In genomic region chr19:3386447-3387234, GRCh38 we compare ENCODE assay signal across 1 cellular context.
A peak's percentile ranks its signal among the peaks of the same experiment; 100 is the strongest.
TF ChIP-seq lines count a peak whose summit lies in the region.

No MANE protein-coding gene starts in this region.

TF ChIP-seq in K562, 482 proteins besides CTCF, POLR2A, EP300 and RAD21:
- TF ChIP-seq ZNF146 (CRISPR knock-in tag; IDR thresholded peaks at IDR 0.05; ENCODE audit: unreplicated experiment) (no peak), ZNF12 (CRISPR knock-in tag; IDR thresholded peaks at IDR 0.05) (no peak), POLR2G (IDR thresholded peaks at IDR 0.05; ENCODE audit: low read depth, low read length) (0 out of 2 replicates have a peak, but pooled peaks have one; percentile 28)
TF ChIP-seq in K562: peak in this region for 1.
